8 cellular contexts compared by ENCODE assay signal in the genomic region with DNA sequence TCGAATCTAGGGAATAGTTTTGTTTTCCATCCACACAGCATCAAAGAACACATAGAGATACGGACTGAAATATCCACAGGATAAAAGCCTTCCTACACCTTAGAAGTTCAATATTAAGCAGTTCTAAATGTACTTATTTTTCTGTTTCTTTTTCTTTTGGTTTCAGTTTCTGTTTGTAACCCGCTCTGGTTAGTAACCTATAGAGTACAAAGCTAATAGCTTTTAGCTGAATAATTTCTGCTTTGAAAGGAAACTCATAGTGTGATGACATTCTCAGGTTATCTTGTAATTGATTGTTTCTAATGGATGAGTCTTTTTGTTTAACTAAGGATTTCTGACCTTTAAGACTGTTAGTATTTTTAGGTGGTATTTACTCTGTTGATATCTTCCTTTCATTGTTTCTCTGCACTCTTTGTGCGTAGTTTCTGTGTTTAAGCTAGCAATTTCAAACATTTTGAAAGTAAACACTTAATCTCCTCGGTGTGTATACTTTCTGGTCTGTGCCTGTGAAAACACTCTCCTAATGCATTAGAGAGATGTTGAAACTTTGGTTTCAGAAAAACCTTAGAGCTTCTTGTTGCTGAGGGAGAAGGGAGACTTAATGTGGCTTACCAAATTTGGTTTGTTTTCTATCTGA.
DNase-seq lines count a peak whose midpoint lies in the region; FAIRE-seq and TF ChIP-seq lines count a peak whose summit lies in the region.

No MANE protein-coding gene starts in this region.

- POLR2A ChIA-PET in endothelial cell of umbilical vein (lab: Charles Lee), result no interaction called here

- peaks cover 3% of the 10 kb centered on the region for H3K4me1 ChIP-seq in endothelial cell of umbilical vein (ENCODE audit: control insufficient read depth, extremely low read depth, insufficient read depth, low read length)
- peaks cover 5% of the 10 kb centered on the region for H3K4me1 ChIP-seq in skeletal muscle satellite cell (ENCODE audit: control insufficient read depth, insufficient read depth, low read length)

- dilution Hi-C loops in endothelial cell of umbilical vein (cut with MboI; ENCODE audit: extremely low pct_ligation_motif_present, low sequenced_read_pairs), result no loop called here

- FAIRE-seq in GM12892 (lab: Jason Lieb, UNC), result peak; percentile 62
- FAIRE-seq in H54 (lab: Jason Lieb, UNC), result peak; percentile 43
- FAIRE-seq in endothelial cell of umbilical vein (lab: Jason Lieb, UNC), result peak; percentile 46

- H4K20me1 ChIP-seq in endothelial cell of umbilical vein (replicated peaks; ENCODE audit: control insufficient read depth, extremely low read depth, insufficient read depth, low read length), result no peaks in the 10 kb centered on the region

- H3K9ac ChIP-seq in endothelial cell of umbilical vein (replicated peaks; ENCODE audit: extremely low read depth, insufficient read depth, low read length) (peak overlapping the region; percentile 83), skeletal muscle satellite cell (ENCODE audit: low read depth, low read length) (peak overlapping the region; percentile 53)

- no peaks in the 10 kb centered on the region for H3K27me3 ChIP-seq in endothelial cell of umbilical vein (ENCODE audit: control insufficient read depth in 2 of 2, insufficient read depth in 2 of 2, low read length in 2 of 2)
- H3K27me3 ChIP-seq in skeletal muscle satellite cell (ENCODE audit: control insufficient read depth, insufficient read depth, low read length), result no peaks in the 10 kb centered on the region

- intact Hi-C loops in endothelial cell of umbilical vein (cut with micrococcal nuclease), result no loop called here

- no TSS peak for BruUV-seq in endothelial cell of umbilical vein (replicated peaks; lab: Mats Ljungman, UMichigan)

- H3K9me1 ChIP-seq in endothelial cell of umbilical vein (replicated peaks; ENCODE audit: control insufficient read depth, extremely low read depth, insufficient read depth, low read length), result no peaks in the 10 kb centered on the region

- H3K27ac ChIP-seq in endothelial cell of umbilical vein (ENCODE audit: insufficient read depth, low read depth, low read length), result peak overlapping the region; percentile 53

- H3K4me3 ChIP-seq in endothelial cell of umbilical vein (replicated peaks in 1 of 3; ENCODE audit: insufficient read depth in 1 of 3, low read depth in 1 of 3, low read length in 3 of 3) (peak overlapping the region; percentile 10 to 57 (median 39)), skeletal muscle satellite cell (ENCODE audit: low read length) (peak overlapping the region; percentile 63)

- no peaks in the 10 kb centered on the region for H3K79me2 ChIP-seq in endothelial cell of umbilical vein (ENCODE audit: control insufficient read depth, insufficient read depth, low read length)

- DNase-seq in GM12892 (ENCODE audit: insufficient read length) (no peak), H54 (ENCODE audit: insufficient read length, low spot score) (no peak), NCI-H460 (ENCODE audit: extremely low read depth, low read depth) (peak; percentile 4), endothelial cell of umbilical vein (ENCODE audit: low read depth, low spot score) (peak; percentile 68), C1 segment of cervical spinal cord (lab: John Stamatoyannopoulos, UW) (no peak)
- no peak for DNase-seq in stimulated activated CD4-positive, alpha-beta T cell treated with anti-CD3 and anti-CD28 coated beads, Interleukin-2, amount 100 ng/mL, for 24 hours
- no peak for DNase-seq in activated CD4-positive, alpha-beta T cell treated with anti-CD3 and anti-CD28 coated beads, Interleukin-2, amount 50 U/mL, for 4 hours

- TF ChIP-seq POLR2A in GM12892 (IDR thresholded peaks at IDR 0.05; ENCODE audit: low read depth, low read length) (no peak), H54 (IDR thresholded peaks at IDR 0.05; ENCODE audit: low read depth, low read length) (no peak), endothelial cell of umbilical vein (IDR thresholded peaks at IDR 0.05; ENCODE audit: low read depth, low read length) (no peak)

- peak overlapping the region; percentile 96 for H2AFZ ChIP-seq in endothelial cell of umbilical vein (ENCODE audit: low read depth, low read length)

- no peak for TF ChIP-seq CTCF in endothelial cell of umbilical vein (IDR thresholded peaks at IDR 0.05; ENCODE audit: extremely low read depth in 1 of 2, insufficient read depth in 1 of 2, low read depth in 1 of 2, low read length in 2 of 2)

- CTCF ChIA-PET in endothelial cell of umbilical vein (lab: Charles Lee), result interaction anchor here (1.0 to 2.7 kb wide), 2 partner anchors 11 to 19 kb away, joined by 3 to 10 read pairs; no protein-coding TSS in a partner anchor

- H3K36me3 ChIP-seq in endothelial cell of umbilical vein (ENCODE audit: control insufficient read depth in 2 of 2, extremely low read depth in 1 of 2, insufficient read depth in 2 of 2, low read length in 2 of 2) (no peaks in the 10 kb centered on the region), skeletal muscle satellite cell (ENCODE audit: insufficient read depth, low read length) (no peaks in the 10 kb centered on the region)

- H3K4me2 ChIP-seq in endothelial cell of umbilical vein (ENCODE audit: insufficient read depth, low read length) (peak overlapping the region; percentile 90), skeletal muscle satellite cell (ENCODE audit: low read length) (peak overlapping the region; percentile 79)

- H3K9me3 ChIP-seq in endothelial cell of umbilical vein (replicated peaks; ENCODE audit: control insufficient read depth, insufficient read depth, low read length) (no peaks in the 10 kb centered on the region), skeletal muscle satellite cell (replicated peaks; ENCODE audit: low read length) (no peaks in the 10 kb centered on the region)

TF ChIP-seq in endothelial cell of umbilical vein, 7 proteins besides CTCF, POLR2A, EP300 and RAD21:
- TF ChIP-seq, protein P1, sequence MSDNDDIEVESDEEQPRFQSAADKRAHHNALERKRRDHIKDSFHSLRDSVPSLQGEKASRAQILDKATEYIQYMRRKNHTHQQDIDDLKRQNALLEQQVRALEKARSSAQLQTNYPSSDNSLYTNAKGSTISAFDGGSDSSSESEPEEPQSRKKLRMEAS (IDR thresholded peaks at IDR 0.05; ENCODE audit: insufficient read depth, insufficient read length), result no peak
- TF ChIP-seq GATA2 (IDR thresholded peaks at IDR 0.05; ENCODE audit: insufficient read depth, insufficient read length, low read depth, low read length) (no peak), MYC (IDR thresholded peaks at IDR 0.05; ENCODE audit: low read depth, low read length) (no peak), POLR2AphosphoS5 (IDR thresholded peaks at IDR 0.05; ENCODE audit: insufficient read depth, low read depth, low read length) (no peak), EZH2 (IDR thresholded peaks at IDR 0.05; ENCODE audit: borderline replicate concordance, low read depth, low read length, severe bottlenecking) (no peak), FOS (IDR thresholded peaks at IDR 0.05; ENCODE audit: borderline replicate concordance, insufficient read depth, low read length) (no peak), JUN (IDR thresholded peaks at IDR 0.05; ENCODE audit: borderline replicate concordance, insufficient read depth, insufficient read length, low read depth) (no peak)

Comparison
In these comparisons a context has a peak if more than half of its experiments do, and no peak if none do; other contexts are left out.
1. DNase-seq: peak in NCI-H460 (single experiment) and endothelial cell of umbilical vein (single experiment); none in GM12892 (single experiment), H54 (single experiment), C1 segment of cervical spinal cord (0 of 14), stimulated activated CD4-positive, alpha-beta T cell treated with anti-CD3 and anti-CD28 coated beads, Interleukin-2, amount 100 ng/mL, for 24 hours (0 of 2) and activated CD4-positive, alpha-beta T cell treated with anti-CD3 and anti-CD28 coated beads, Interleukin-2, amount 50 U/mL, for 4 hours (0 of 2).